Comparison of ENCODE assay signal across 19 cellular contexts in the genomic region with DNA sequence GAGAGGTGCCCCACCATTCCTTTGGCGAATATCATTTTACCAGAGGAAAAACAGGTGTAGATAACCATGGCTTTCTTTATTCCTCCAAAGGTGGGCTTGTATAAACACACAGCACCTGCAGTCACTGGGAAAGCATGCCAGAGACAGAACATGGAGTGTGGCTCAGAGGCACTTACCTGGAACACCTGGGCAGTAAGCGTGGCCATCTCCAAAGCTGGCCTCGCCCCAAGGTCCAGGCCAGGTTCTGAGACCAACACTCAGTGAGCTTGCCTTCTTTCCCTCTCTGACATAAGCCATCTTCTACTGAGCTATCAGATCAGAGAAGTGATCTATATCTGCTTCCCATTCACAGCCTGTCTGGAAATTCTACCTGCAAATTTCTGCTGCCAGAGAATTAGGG.
"Had no signal": no experiment of that assay in that cellular context is flagged by ENCODE, and none has a peak within 500 bp of the region (broad histone marks: within the 10 kb centered on the region; RNA-seq: fewer than 3 reads in every experiment).

No MANE protein-coding gene starts in this region.

- H3K27me3 ChIP-seq: SJSA1 had no signal

- H3K9me3 ChIP-seq: SJSA1 had no signal

- H3K4me3 ChIP-seq: SJSA1, SK-N-MC had no signal

- DNase-seq: KBM-7, NCI-H1105, NCI-H1417, NCI-H1436 treated with DMSO at 0.1 percent for 48 hours, NCI-H1694, NCI-H187 treated with DMSO at 0.1 percent for 48 hours, NCI-H2081 treated with DMSO at 0.1 percent for 48 hours, NCI-H2171, NCI-H345, NCI-H446 treated with DMSO at 0.1 percent for 48 hours, NCI-H510A treated with DMSO at 0.1 percent for 48 hours, NCI-H526, NCI-H82, Right ventricle myocardium superior, RPMI8226, SIG-M5 had no signal

- H3K27ac ChIP-seq: HL-60, SJSA1, SK-N-MC had no signal
